Comparison of ENCODE assay signal across 1 cellular context in genomic region chr17:44798352-44798751, GRCh38.
TF ChIP-seq lines count a peak whose summit lies in the region.

No MANE protein-coding gene starts in this region.

TF ChIP-seq in GM23338, 12 proteins besides CTCF, POLR2A, EP300 and RAD21 (continued from another document):
- TF ChIP-seq, protein P1, sequence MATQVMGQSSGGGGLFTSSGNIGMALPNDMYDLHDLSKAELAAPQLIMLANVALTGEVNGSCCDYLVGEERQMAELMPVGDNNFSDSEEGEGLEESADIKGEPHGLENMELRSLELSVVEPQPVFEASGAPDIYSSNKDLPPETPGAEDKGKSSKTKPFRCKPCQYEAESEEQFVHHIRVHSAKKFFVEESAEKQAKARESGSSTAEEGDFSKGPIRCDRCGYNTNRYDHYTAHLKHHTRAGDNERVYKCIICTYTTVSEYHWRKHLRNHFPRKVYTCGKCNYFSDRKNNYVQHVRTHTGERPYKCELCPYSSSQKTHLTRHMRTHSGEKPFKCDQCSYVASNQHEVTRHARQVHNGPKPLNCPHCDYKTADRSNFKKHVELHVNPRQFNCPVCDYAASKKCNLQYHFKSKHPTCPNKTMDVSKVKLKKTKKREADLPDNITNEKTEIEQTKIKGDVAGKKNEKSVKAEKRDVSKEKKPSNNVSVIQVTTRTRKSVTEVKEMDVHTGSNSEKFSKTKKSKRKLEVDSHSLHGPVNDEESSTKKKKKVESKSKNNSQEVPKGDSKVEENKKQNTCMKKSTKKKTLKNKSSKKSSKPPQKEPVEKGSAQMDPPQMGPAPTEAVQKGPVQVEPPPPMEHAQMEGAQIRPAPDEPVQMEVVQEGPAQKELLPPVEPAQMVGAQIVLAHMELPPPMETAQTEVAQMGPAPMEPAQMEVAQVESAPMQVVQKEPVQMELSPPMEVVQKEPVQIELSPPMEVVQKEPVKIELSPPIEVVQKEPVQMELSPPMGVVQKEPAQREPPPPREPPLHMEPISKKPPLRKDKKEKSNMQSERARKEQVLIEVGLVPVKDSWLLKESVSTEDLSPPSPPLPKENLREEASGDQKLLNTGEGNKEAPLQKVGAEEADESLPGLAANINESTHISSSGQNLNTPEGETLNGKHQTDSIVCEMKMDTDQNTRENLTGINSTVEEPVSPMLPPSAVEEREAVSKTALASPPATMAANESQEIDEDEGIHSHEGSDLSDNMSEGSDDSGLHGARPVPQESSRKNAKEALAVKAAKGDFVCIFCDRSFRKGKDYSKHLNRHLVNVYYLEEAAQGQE (IDR thresholded peaks at IDR 0.05; ENCODE audit: unreplicated experiment), result no peak
- TF ChIP-seq ZNF331 (CRISPR knock-in tag; IDR thresholded peaks at IDR 0.05; ENCODE audit: low read depth), result no peak
- TF ChIP-seq, protein P2, sequence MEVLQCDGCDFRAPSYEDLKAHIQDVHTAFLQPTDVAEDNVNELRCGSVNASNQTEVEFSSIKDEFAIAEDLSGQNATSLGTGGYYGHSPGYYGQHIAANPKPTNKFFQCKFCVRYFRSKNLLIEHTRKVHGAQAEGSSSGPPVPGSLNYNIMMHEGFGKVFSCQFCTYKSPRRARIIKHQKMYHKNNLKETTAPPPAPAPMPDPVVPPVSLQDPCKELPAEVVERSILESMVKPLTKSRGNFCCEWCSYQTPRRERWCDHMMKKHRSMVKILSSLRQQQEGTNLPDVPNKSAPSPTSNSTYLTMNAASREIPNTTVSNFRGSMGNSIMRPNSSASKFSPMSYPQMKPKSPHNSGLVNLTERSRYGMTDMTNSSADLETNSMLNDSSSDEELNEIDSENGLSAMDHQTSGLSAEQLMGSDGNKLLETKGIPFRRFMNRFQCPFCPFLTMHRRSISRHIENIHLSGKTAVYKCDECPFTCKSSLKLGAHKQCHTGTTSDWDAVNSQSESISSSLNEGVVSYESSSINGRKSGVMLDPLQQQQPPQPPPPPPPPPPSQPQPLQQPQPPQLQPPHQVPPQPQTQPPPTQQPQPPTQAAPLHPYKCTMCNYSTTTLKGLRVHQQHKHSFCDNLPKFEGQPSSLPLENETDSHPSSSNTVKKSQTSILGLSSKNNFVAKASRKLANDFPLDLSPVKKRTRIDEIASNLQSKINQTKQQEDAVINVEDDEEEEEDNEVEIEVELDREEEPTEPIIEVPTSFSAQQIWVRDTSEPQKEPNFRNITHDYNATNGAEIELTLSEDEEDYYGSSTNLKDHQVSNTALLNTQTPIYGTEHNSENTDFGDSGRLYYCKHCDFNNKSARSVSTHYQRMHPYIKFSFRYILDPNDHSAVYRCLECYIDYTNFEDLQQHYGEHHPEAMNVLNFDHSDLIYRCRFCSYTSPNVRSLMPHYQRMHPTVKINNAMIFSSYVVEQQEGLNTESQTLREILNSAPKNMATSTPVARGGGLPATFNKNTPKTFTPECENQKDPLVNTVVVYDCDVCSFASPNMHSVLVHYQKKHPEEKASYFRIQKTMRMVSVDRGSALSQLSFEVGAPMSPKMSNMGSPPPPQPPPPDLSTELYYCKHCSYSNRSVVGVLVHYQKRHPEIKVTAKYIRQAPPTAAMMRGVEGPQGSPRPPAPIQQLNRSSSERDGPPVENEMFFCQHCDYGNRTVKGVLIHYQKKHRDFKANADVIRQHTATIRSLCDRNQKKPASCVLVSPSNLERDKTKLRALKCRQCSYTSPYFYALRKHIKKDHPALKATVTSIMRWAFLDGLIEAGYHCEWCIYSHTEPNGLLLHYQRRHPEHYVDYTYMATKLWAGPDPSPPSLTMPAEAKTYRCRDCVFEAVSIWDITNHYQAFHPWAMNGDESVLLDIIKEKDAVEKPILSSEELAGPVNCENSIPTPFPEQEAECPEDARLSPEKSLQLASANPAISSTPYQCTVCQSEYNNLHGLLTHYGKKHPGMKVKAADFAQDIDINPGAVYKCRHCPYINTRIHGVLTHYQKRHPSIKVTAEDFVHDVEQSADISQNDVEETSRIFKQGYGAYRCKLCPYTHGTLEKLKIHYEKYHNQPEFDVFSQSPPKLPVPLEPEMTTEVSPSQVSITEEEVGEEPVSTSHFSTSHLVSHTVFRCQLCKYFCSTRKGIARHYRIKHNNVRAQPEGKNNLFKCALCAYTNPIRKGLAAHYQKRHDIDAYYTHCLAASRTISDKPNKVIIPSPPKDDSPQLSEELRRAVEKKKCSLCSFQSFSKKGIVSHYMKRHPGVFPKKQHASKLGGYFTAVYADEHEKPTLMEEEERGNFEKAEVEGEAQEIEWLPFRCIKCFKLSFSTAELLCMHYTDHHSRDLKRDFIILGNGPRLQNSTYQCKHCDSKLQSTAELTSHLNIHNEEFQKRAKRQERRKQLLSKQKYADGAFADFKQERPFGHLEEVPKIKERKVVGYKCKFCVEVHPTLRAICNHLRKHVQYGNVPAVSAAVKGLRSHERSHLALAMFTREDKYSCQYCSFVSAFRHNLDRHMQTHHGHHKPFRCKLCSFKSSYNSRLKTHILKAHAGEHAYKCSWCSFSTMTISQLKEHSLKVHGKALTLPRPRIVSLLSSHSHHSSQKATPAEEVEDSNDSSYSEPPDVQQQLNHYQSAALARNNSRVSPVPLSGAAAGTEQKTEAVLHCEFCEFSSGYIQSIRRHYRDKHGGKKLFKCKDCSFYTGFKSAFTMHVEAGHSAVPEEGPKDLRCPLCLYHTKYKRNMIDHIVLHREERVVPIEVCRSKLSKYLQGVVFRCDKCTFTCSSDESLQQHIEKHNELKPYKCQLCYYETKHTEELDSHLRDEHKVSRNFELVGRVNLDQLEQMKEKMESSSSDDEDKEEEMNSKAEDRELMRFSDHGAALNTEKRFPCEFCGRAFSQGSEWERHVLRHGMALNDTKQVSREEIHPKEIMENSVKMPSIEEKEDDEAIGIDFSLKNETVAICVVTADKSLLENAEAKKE (CRISPR knock-in tag; IDR thresholded peaks at IDR 0.05), result no peak
- no peak for TF ChIP-seq EZH2 (IDR thresholded peaks at IDR 0.05; ENCODE audit: low read depth, unreplicated experiment)
- TF ChIP-seq STAT1 (IDR thresholded peaks at IDR 0.05; ENCODE audit: unreplicated experiment), result no peak
- TF ChIP-seq JUNB (IDR thresholded peaks at IDR 0.05; ENCODE audit: unreplicated experiment), result no peak
- no peak for TF ChIP-seq NANOG (IDR thresholded peaks at IDR 0.05; ENCODE audit: borderline replicate concordance)
- TF ChIP-seq CREB1 (CRISPR knock-in tag; IDR thresholded peaks at IDR 0.05; ENCODE audit: low read depth), result no peak
- no peak for TF ChIP-seq EZH2phosphoT487 (IDR thresholded peaks at IDR 0.05; ENCODE audit: unreplicated experiment)
- no peak for TF ChIP-seq POLR2AphosphoS5 (IDR thresholded peaks at IDR 0.05; ENCODE audit: low read depth)
- TF ChIP-seq, protein P3, sequence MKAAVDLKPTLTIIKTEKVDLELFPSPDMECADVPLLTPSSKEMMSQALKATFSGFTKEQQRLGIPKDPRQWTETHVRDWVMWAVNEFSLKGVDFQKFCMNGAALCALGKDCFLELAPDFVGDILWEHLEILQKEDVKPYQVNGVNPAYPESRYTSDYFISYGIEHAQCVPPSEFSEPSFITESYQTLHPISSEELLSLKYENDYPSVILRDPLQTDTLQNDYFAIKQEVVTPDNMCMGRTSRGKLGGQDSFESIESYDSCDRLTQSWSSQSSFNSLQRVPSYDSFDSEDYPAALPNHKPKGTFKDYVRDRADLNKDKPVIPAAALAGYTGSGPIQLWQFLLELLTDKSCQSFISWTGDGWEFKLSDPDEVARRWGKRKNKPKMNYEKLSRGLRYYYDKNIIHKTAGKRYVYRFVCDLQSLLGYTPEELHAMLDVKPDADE (IDR thresholded peaks at IDR 0.05), result no peak
